In genomic region chr2:41720298-41720697, GRCh38 we compare ENCODE assay signal across 11 cellular contexts.
A peak's percentile ranks its signal among the peaks of the same experiment; 100 is the strongest.
DNase-seq lines count a peak whose midpoint lies in the region; ATAC-seq and TF ChIP-seq lines count a peak whose summit lies in the region.
"Had no signal": no experiment of that assay in that cellular context is flagged by ENCODE, and none has a peak within 500 bp of the region (broad histone marks: within the 10 kb centered on the region; RNA-seq: fewer than 3 reads in every experiment).

No MANE protein-coding gene starts in this region.

- H3K27me3 ChIP-seq in osteoblast (ENCODE audit: insufficient read depth, low read length) = no peaks in the 10 kb centered on the region
- H3K27me3 ChIP-seq in stomach = no peaks in the 10 kb centered on the region
- H3K27me3 ChIP-seq in Karpas-422 (ENCODE audit: low read length) = no peaks in the 10 kb centered on the region
- H3K27me3 ChIP-seq: ascending aorta, sigmoid colon had no signal

- no peaks in the 10 kb centered on the region for H4K20me1 ChIP-seq in osteoblast (ENCODE audit: insufficient read depth, low read length)
- H4K20me1 ChIP-seq in Karpas-422 (ENCODE audit: insufficient read depth, low read depth, low read length) = no peaks in the 10 kb centered on the region

- 22 to 36% (median 24%) methylated on average over 1 of the region's 1 CpG for WGBS in stomach, 5 donors

- H3K9me3 Mint-ChIP-seq in Calu3 (ENCODE audit: low read depth, unreplicated experiment) = no peaks in the 10 kb centered on the region

- H3K4me1 Mint-ChIP-seq in Calu3 (ENCODE audit: low read depth, unreplicated experiment) = peaks cover 14% of the 10 kb centered on the region

- CTCF ChIA-PET in Calu3 (lab: Charles Lee) = no interaction called here

- no peak for TF ChIP-seq EP300 in stomach (IDR thresholded peaks at IDR 0.05)

- H3K27ac Mint-ChIP-seq in Calu3 (ENCODE audit: unreplicated experiment) = no peak overlapping the region

- H3K79me2 ChIP-seq in osteoblast (ENCODE audit: insufficient read depth, low read length) (no peaks in the 10 kb centered on the region), Karpas-422 (ENCODE audit: low read length) (no peaks in the 10 kb centered on the region)

- no peaks in the 10 kb centered on the region for H3K36me3 Mint-ChIP-seq in Calu3 (ENCODE audit: insufficient read depth, unreplicated experiment)

- no peak for TF ChIP-seq POLR2A in stomach (IDR thresholded peaks at IDR 0.05)

- DNase-seq in osteoblast (ENCODE audit: insufficient read length, low spot score, missing footprints) (no peak), Calu3 (no peak), SW480 (ENCODE audit: low spot score) (no peak), stomach (no peak), Karpas-422 (no peak)
- DNase-seq: NCI-H1417 treated with DMSO at 0.1 percent for 48 hours, sigmoid colon had no signal

- intact Hi-C loops in Calu3 (cut with micrococcal nuclease; ENCODE audit: unreplicated experiment) (no loop called here), stomach (cut with DNase I; ENCODE audit: low total_unique reads) (no loop called here)

- TF ChIP-seq CTCF in osteoblast (IDR thresholded peaks at IDR 0.05; ENCODE audit: extremely low read depth, low read depth, low read length) (no peak), Calu3 (IDR thresholded peaks at IDR 0.05; ENCODE audit: unreplicated experiment) (no peak), stomach (IDR thresholded peaks at IDR 0.05) (no peak)

- H3K4me1 ChIP-seq in osteoblast (ENCODE audit: insufficient read depth, low read length) = peaks cover 22% of the 10 kb centered on the region
- peaks cover 0 to 4% (median 0%) of the 10 kb centered on the region in 4 donors for H3K4me1 ChIP-seq in stomach
- no peaks in the 10 kb centered on the region for H3K4me1 ChIP-seq in Karpas-422 (ENCODE audit: low read length)
- H3K4me1 ChIP-seq: sigmoid colon had no signal

- ATAC-seq in GM19023 (IDR thresholded peaks at IDR 0.05; ENCODE audit: unreplicated experiment) (peak; percentile 44), GM21786 (IDR thresholded peaks at IDR 0.05; ENCODE audit: unreplicated experiment) (peak; percentile 60), HG03521 (IDR thresholded peaks at IDR 0.05; ENCODE audit: unreplicated experiment) (peak; percentile 39)

- no peaks in the 10 kb centered on the region for H3K27me3 Mint-ChIP-seq in Calu3 (ENCODE audit: unreplicated experiment)

- no peak overlapping the region for H3K9ac ChIP-seq in Karpas-422 (ENCODE audit: low read length)

- H2AFZ ChIP-seq in osteoblast (ENCODE audit: low read length) (peak overlapping the region; percentile 80), Karpas-422 (ENCODE audit: low read length) (no peak overlapping the region)

- peak overlapping the region; percentile 24 for H3K27ac ChIP-seq in osteoblast (ENCODE audit: low read depth, low read length)
- no peak overlapping the region for H3K27ac ChIP-seq in stomach
- H3K27ac ChIP-seq in Karpas-422 (ENCODE audit: low read length) = no peak overlapping the region

- H3K9me2 ChIP-seq in Karpas-422 (replicated peaks; ENCODE audit: insufficient read depth, low read length) = no peaks in the 10 kb centered on the region

- no peaks in the 10 kb centered on the region for H3K36me3 ChIP-seq in osteoblast (ENCODE audit: insufficient read depth, low read length)
- no peaks in the 10 kb centered on the region for H3K36me3 ChIP-seq in stomach
- H3K36me3 ChIP-seq in Karpas-422 (ENCODE audit: insufficient read depth, low read length) = no peaks in the 10 kb centered on the region
- H3K36me3 ChIP-seq: ascending aorta, sigmoid colon had no signal

- H3K4me3 ChIP-seq in osteoblast (ENCODE audit: insufficient read depth, low read length) = peak overlapping the region; percentile 44
- no peak overlapping the region for H3K4me3 ChIP-seq in stomach
- H3K4me3 ChIP-seq in Karpas-422 (ENCODE audit: low read length) = no peak overlapping the region

- H3K9me3 ChIP-seq in osteoblast (ENCODE audit: low read depth, low read length) (no peaks in the 10 kb centered on the region), stomach (no peaks in the 10 kb centered on the region), Karpas-422 (ENCODE audit: low read length) (no peaks in the 10 kb centered on the region)
- H3K9me3 ChIP-seq: ascending aorta, sigmoid colon had no signal

- H3K4me2 ChIP-seq in osteoblast (ENCODE audit: insufficient read depth, low read length) (peak overlapping the region; percentile 77), Karpas-422 (ENCODE audit: low read depth, low read length, poor library complexity, severe bottlenecking) (no peak overlapping the region)

- no peak overlapping the region for H3K4me3 Mint-ChIP-seq in Calu3 (ENCODE audit: low read depth, unreplicated experiment)

- BruUV-seq in Calu3 (replicated peaks; lab: Mats Ljungman, UMichigan) = no TSS peak
